Comparison of ENCODE assay signal across 8 cellular contexts in genomic region chr7:39453743-39454355, GRCh38.
DNase-seq lines count a peak whose midpoint lies in the region; ATAC-seq and TF ChIP-seq lines count a peak whose summit lies in the region.

No MANE protein-coding gene starts in this region.

- no peak overlapping the region for H3K27ac ChIP-seq in RWPE2 (ENCODE audit: poor library complexity, severe bottlenecking)

- H3K36me3 ChIP-seq in RWPE2 (ENCODE audit: low read depth): no peaks in the 10 kb centered on the region

- no peaks in the 10 kb centered on the region for H3K9me3 ChIP-seq in RWPE2 (ENCODE audit: severe bottlenecking)

- no peaks in the 10 kb centered on the region for H3K4me1 ChIP-seq in RWPE2 (ENCODE audit: insufficient read depth, poor library complexity, severe bottlenecking)

- intact Hi-C loops in left colon (cut with DNase I, micrococcal nuclease): loop anchor here in 1 of 2 donors (10.0 kb wide), 1 partner anchor 519 kb away; no protein-coding TSS in a partner anchor

- peaks cover 5% of the 10 kb centered on the region for H3K27me3 ChIP-seq in RWPE2 (ENCODE audit: insufficient read depth, poor library complexity, severe bottlenecking)

- peak; percentile 62 for TF ChIP-seq CTCF in RWPE2 (IDR thresholded peaks at IDR 0.05; ENCODE audit: poor library complexity, severe bottlenecking)

- ATAC-seq in GM19438 (IDR thresholded peaks at IDR 0.05; ENCODE audit: low read depth, unreplicated experiment) (peak; percentile 88), HG03521 (IDR thresholded peaks at IDR 0.05; ENCODE audit: unreplicated experiment) (peak; percentile 86), RWPE2 (ENCODE audit: low read depth) (peak; percentile 35; the same call in 2 of the 3 replicates), left colon (peak; percentile 76)

- H3K4me3 ChIP-seq in RWPE2 (ENCODE audit: severe bottlenecking): no peak overlapping the region

- DNase-seq in EL (peak; percentile 63), RWPE2 (ENCODE audit: low spot score) (no peak), left colon (peak in 1 of 2 donors; percentile 60), C1 segment of cervical spinal cord (lab: John Stamatoyannopoulos, UW) (no peak)
- DNase-seq in activated naive CD8-positive, alpha-beta T cell treated with anti-CD3 and anti-CD28 coated beads, Interleukin-2, amount 50 U/mL, for 16 hours (ENCODE audit: low read depth, low spot score): peak; percentile 5
- peak; percentile 22 for DNase-seq in stimulated activated CD8-positive, alpha-beta memory T cell treated with anti-CD3 and anti-CD28 coated beads, Interleukin-7, amount 100 ng/mL, for 24 hours (ENCODE audit: low read depth)

Comparison
In these comparisons a context has a peak if more than half of its experiments do, and no peak if none do; other contexts are left out.
1. DNase-seq: peak in EL (single experiment), activated naive CD8-positive, alpha-beta T cell treated with anti-CD3 and anti-CD28 coated beads, Interleukin-2, amount 50 U/mL, for 16 hours (single experiment) and stimulated activated CD8-positive, alpha-beta memory T cell treated with anti-CD3 and anti-CD28 coated beads, Interleukin-7, amount 100 ng/mL, for 24 hours (single experiment); none in RWPE2 (single experiment) and C1 segment of cervical spinal cord (0 of 14).
2. ATAC-seq: peak in every context shown above with its lines; median percentile 88 in GM19438; 86 in HG03521; 76 in left colon; 35 in RWPE2.